ENCODE assay signal across 12 cellular contexts in the genomic region with DNA sequence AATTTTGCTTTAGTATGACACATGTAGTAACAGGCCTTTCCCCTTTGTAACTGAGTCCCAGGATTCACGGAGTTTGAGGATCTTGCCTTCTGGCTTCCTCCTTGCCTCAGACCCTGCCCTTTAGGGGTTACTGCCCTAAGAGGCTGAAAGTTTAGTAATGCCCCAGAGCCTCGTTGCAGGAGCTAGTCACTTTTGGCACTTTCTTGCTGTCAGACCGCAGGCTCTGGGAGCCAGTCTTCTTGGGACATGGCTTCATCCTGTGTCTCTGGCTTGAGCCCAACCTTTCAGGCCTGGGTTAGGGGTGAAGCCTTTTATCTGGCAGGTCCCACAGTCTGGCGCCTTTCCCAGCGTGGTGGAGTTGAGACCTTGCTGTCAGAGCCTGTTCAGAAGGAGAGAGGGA.
DNase-seq lines count a peak whose midpoint lies in the region; ATAC-seq and TF ChIP-seq lines count a peak whose summit lies in the region.
"Had no signal": no experiment of that assay in that cellular context is flagged by ENCODE, and none has a peak within 500 bp of the region (broad histone marks: within the 10 kb centered on the region; RNA-seq: fewer than 3 reads in every experiment).

No MANE protein-coding gene starts in this region.

- TF ChIP-seq POLR2A in spleen (IDR thresholded peaks at IDR 0.05) = no peak

- H3K4me3 ChIP-seq in MG63 (no peak overlapping the region), coronary artery (peak overlapping the region; percentile 37), spleen (no peak overlapping the region)

- H3K9me3 ChIP-seq in MG63 (no peaks in the 10 kb centered on the region; the same call in 1 of the 2 replicates), spleen (no peaks in the 10 kb centered on the region)

- peak; percentile 99 for DNase-seq in MG63
- DNase-seq in coronary artery (ENCODE audit: low spot score) = peak; percentile 90
- peak; percentile 18 for DNase-seq in left kidney (ENCODE audit: low read depth, low spot score)
- DNase-seq in spleen = no peak
- DNase-seq in activated T-cell treated with anti-CD3 and anti-CD28 coated beads, Interleukin-2, amount 50 U/mL, for 4 hours = no peak
- no peak for DNase-seq in activated CD4-positive, alpha-beta T cell treated with anti-CD3 and anti-CD28 coated beads for 4 hours
- no peak for DNase-seq in stimulated activated CD4-positive, alpha-beta T cell treated with anti-CD3 and anti-CD28 coated beads, Interleukin-4, amount 100 ng/mL, for 4 hours
- DNase-seq: activated CD4-positive, CD25-positive, alpha-beta regulatory T cell; activated effector memory CD4-positive, alpha-beta T cell treated with anti-CD3 and anti-CD28 coated beads, Interleukin-2, amount 50 U/mL, for 16 hours; HCEC 1CT; NCI-H345 had no signal

- H3K27ac ChIP-seq in coronary artery (peak overlapping the region; percentile 61 to 83), spleen (peak overlapping the region in 6 of 8 donors; percentile 13 to 71 (median 47))

- no peaks in the 10 kb centered on the region for H3K27me3 Mint-ChIP-seq in activated T-cell treated with anti-CD3 and anti-CD28 coated beads, Interleukin-2, amount 50 U/mL, for 4 hours (ENCODE audit: low read depth)

- peaks cover 19% of the 10 kb centered on the region for H3K36me3 ChIP-seq in MG63
- no peaks in the 10 kb centered on the region for H3K36me3 ChIP-seq in spleen

- no peaks in the 10 kb centered on the region for H3K27me3 ChIP-seq in MG63
- H3K27me3 ChIP-seq in spleen (replicated peaks in 1 of 7) = no peaks in the 10 kb centered on the region

- H3K36me3 Mint-ChIP-seq in activated T-cell treated with anti-CD3 and anti-CD28 coated beads, Interleukin-2, amount 50 U/mL, for 4 hours (ENCODE audit: insufficient read depth) = peaks cover 2% of the 10 kb centered on the region

- H3K4me1 ChIP-seq in spleen = peaks cover 0 to 66% (median 21%) of the 10 kb centered on the region in 6 donors

- ATAC-seq in activated T-cell treated with anti-CD3 and anti-CD28 coated beads, Interleukin-2, amount 50 U/mL, for 4 hours = no peak
- ATAC-seq in HG02870 (IDR thresholded peaks at IDR 0.05; ENCODE audit: unreplicated experiment) = no peak

- H3K4me3 Mint-ChIP-seq in activated T-cell treated with anti-CD3 and anti-CD28 coated beads, Interleukin-2, amount 50 U/mL, for 4 hours = no peak overlapping the region

- TF ChIP-seq CTCF in coronary artery (IDR thresholded peaks at IDR 0.05) (no peak), spleen (IDR thresholded peaks at IDR 0.05 in 8 of 11, conservative IDR thresholded peaks at IDR 0.05 in 3 of 11) (no peak)

- no peaks in the 10 kb centered on the region for H3K9me3 Mint-ChIP-seq in activated T-cell treated with anti-CD3 and anti-CD28 coated beads, Interleukin-2, amount 50 U/mL, for 4 hours

- intact Hi-C loops in spleen (cut with DNase I; ENCODE audit: low total_unique reads) = no loop called here

- WGBS in spleen, 5 donors = 56 to 78% (median 68%) methylated on average over 5 of the region's 5 CpGs

- peaks cover 45% of the 10 kb centered on the region for H3K4me1 Mint-ChIP-seq in activated T-cell treated with anti-CD3 and anti-CD28 coated beads, Interleukin-2, amount 50 U/mL, for 4 hours (ENCODE audit: low read depth)

Comparison
In these comparisons a context has a peak if more than half of its experiments do, and no peak if none do; other contexts are left out.
1. DNase-seq: peak in MG63 (single experiment), coronary artery (single experiment) and left kidney (single experiment); none in spleen (single experiment), activated T-cell treated with anti-CD3 and anti-CD28 coated beads, Interleukin-2, amount 50 U/mL, for 4 hours (single experiment), activated CD4-positive, alpha-beta T cell treated with anti-CD3 and anti-CD28 coated beads for 4 hours (0 of 2) and stimulated activated CD4-positive, alpha-beta T cell treated with anti-CD3 and anti-CD28 coated beads, Interleukin-4, amount 100 ng/mL, for 4 hours (0 of 2).